Comparison of ENCODE assay signal across 20 cellular contexts in genomic region chr18:63272638-63273037, GRCh38.
"Had no signal": no experiment of that assay in that cellular context is flagged by ENCODE, and none has a peak within 500 bp of the region (broad histone marks: within the 10 kb centered on the region; RNA-seq: fewer than 3 reads in every experiment).

No MANE protein-coding gene starts in this region.

- H3K36me3 ChIP-seq: brain microvascular endothelial cell, heart left ventricle, suprapubic skin had no signal

- H3K9me3 ChIP-seq: heart left ventricle, suprapubic skin had no signal

- H3K27me3 ChIP-seq: brain microvascular endothelial cell, heart left ventricle, suprapubic skin had no signal

- H3K4me3 ChIP-seq: heart left ventricle, suprapubic skin had no signal

- H3K27ac ChIP-seq: brain microvascular endothelial cell, suprapubic skin had no signal

- DNase-seq: activated B cell treated with CpG ODN at 0.5 μM for 24 hours; activated CD4-positive, alpha-beta T cell treated with anti-CD3 and anti-CD28 coated beads for 48 hours; activated CD8-positive, alpha-beta T cell treated with anti-CD3 and anti-CD28 coated beads for 36 hours; activated gamma-delta T cell; activated naive CD8-positive, alpha-beta T cell treated with anti-CD3 and anti-CD28 coated beads, Interleukin-2, amount 10 ng/mL, durations not matched to agents 7 days and 5 days; activated T-cell treated with anti-CD3 and anti-CD28 coated beads, Interleukin-2, amount 50 U/mL, for 4 hours; brain microvascular endothelial cell; cortex of kidney; effector CD4-positive, alpha-beta T cell; foreskin fibroblast; immature natural killer cell; posterior cingulate gyrus; stimulated activated CD4-positive, alpha-beta T cell treated with anti-CD3 and anti-CD28 coated beads, Interleukin-15, amount 100 ng/mL, for 24 hours; stimulated activated CD4-positive, alpha-beta T cell treated with anti-CD3 and anti-CD28 coated beads, Interleukin-4, amount 100 ng/mL, for 1 hour; stimulated activated naive CD4-positive, alpha-beta T cell treated with Interleukin-2 at 50 U/mL for 16 hours had no signal

- ATAC-seq: activated T-cell treated with anti-CD3 and anti-CD28 coated beads, Interleukin-2, amount 50 U/mL, for 4 hours had no signal

- H3K4me3 Mint-ChIP-seq: activated B cell treated with CpG ODN at 0.5 μM for 24 hours; activated CD8-positive, alpha-beta T cell treated with anti-CD3 and anti-CD28 coated beads for 36 hours; activated naive CD8-positive, alpha-beta T cell treated with anti-CD3 and anti-CD28 coated beads, Interleukin-2, amount 10 ng/mL, durations not matched to agents 7 days and 5 days; activated T-cell treated with anti-CD3 and anti-CD28 coated beads, Interleukin-2, amount 50 U/mL, for 4 hours; central memory CD8-positive, alpha-beta T cell; T-helper 1 cell treated with Interleukin-12 subunit alpha and Interleukin-12 subunit beta and Interleukin-4 antibody, amounts not matched to agents 30 μg/mL and 1 μg/mL, for 36 hours had no signal

- H3K9me3 Mint-ChIP-seq: activated B cell treated with CpG ODN at 0.5 μM for 24 hours; activated CD8-positive, alpha-beta T cell treated with anti-CD3 and anti-CD28 coated beads for 36 hours; activated naive CD8-positive, alpha-beta T cell treated with anti-CD3 and anti-CD28 coated beads, Interleukin-2, amount 10 ng/mL, durations not matched to agents 7 days and 5 days; activated T-cell treated with anti-CD3 and anti-CD28 coated beads, Interleukin-2, amount 50 U/mL, for 4 hours; central memory CD8-positive, alpha-beta T cell; immature natural killer cell; T-helper 1 cell treated with Interleukin-12 subunit alpha and Interleukin-12 subunit beta and Interleukin-4 antibody, amounts not matched to agents 30 μg/mL and 1 μg/mL, for 36 hours had no signal

- H3K4me1 ChIP-seq: suprapubic skin had no signal

- FAIRE-seq: endothelial cell of umbilical vein had no signal

- H3K27ac Mint-ChIP-seq: activated CD8-positive, alpha-beta T cell treated with anti-CD3 and anti-CD28 coated beads for 36 hours; T-helper 1 cell treated with Interleukin-12 subunit alpha and Interleukin-12 subunit beta and Interleukin-4 antibody, amounts not matched to agents 30 μg/mL and 1 μg/mL, for 36 hours had no signal

- H3K27me3 Mint-ChIP-seq: activated B cell treated with CpG ODN at 0.5 μM for 24 hours; activated CD8-positive, alpha-beta T cell treated with anti-CD3 and anti-CD28 coated beads for 36 hours; activated naive CD8-positive, alpha-beta T cell treated with anti-CD3 and anti-CD28 coated beads, Interleukin-2, amount 10 ng/mL, durations not matched to agents 7 days and 5 days; central memory CD8-positive, alpha-beta T cell had no signal
